Comparison of ENCODE assay signal across 18 cellular contexts in the genomic region with DNA sequence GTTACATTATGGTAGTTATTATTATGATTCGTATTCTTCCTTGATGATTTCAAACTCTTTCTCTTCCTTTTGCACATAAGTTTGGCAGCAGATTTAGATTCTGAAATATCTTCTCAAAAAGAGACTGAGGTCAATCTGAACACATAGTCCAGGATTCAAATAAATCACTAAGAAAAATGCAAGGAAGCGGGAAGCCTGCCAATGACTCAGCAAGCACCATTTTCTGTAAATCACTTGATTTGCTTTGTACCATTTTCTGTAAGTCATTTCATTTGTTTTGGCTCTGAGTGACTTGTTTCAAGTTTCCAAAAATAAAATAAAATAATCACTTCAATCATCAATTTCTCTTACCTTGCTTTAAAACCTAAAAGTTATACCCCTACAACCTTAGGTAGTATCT. TPM values are rescaled to one million over a fixed set of nuclear protein-coding genes. Genes with fewer than 3 reads are reported as not detected.
DNase-seq lines count a peak whose midpoint lies in the region; ATAC-seq, FAIRE-seq and TF ChIP-seq lines count a peak whose summit lies in the region.
"Had no signal": no experiment of that assay in that cellular context is flagged by ENCODE, and none has a peak within 500 bp of the region (broad histone marks: within the 10 kb centered on the region; RNA-seq: fewer than 3 reads in every experiment).

No MANE protein-coding gene starts in this region.

- 80% methylated on average over 2 of the region's 2 CpGs; no CpG with 5 or more reads in 1 of the 2 experiments for WGBS in H1 (ENCODE audit: extremely low coverage in 1 of 2, insufficient coverage in 1 of 2, insufficient read length in 1 of 2, insufficient replicate concordance in 2 of 2, low coverage in 1 of 2, low lambda C conversion rate in 2 of 2, missing lambda C conversion rate in 1 of 2), 2 experiments

- 0 out of 2 replicates have a peak overlapping the region, but pooled peaks have one; percentile 50 for H2AFZ ChIP-seq in H1 (ENCODE audit: low read length)

- H3K36me3 ChIP-seq in H1 (ENCODE audit: control insufficient read depth in 2 of 4, insufficient read depth in 4 of 4, low read length in 3 of 4) = no peaks in the 10 kb centered on the region
- H3K36me3 ChIP-seq: BLaER1, ovary had no signal

- no peaks in the 10 kb centered on the region for H4K20me1 ChIP-seq in H1 (replicated peaks in 1 of 2; ENCODE audit: control insufficient read depth in 1 of 2, insufficient read depth in 2 of 2, low read length in 2 of 2)
- H4K20me1 ChIP-seq: BLaER1 had no signal

- FAIRE-seq in H1 (lab: Jason Lieb, UNC) = no peak
- FAIRE-seq: bronchial epithelial cell, RCC 7860 had no signal

- H3K23ac ChIP-seq in H1 (ENCODE audit: insufficient read length) = no peak overlapping the region

- H3K18ac ChIP-seq in H1 (ENCODE audit: extremely low read depth, low read length) = no peak overlapping the region

- H3K4me1 ChIP-seq in H1 (replicated peaks in 1 of 4; ENCODE audit: control insufficient read depth in 3 of 4, insufficient read depth in 4 of 4, low read length in 3 of 4) = no peaks in the 10 kb centered on the region
- H3K4me1 ChIP-seq: BLaER1 had no signal

- H2BK20ac ChIP-seq in H1 (ENCODE audit: low read length) = no peak overlapping the region

- DNase-seq in EL (peak; percentile 79), NCI-H446 (lab: John Stamatoyannopoulos, UW) (peak; percentile 45 to 62), H1 (ENCODE audit: low read depth in 1 of 2, low spot score in 2 of 2) (no peak), omental fat pad (ENCODE audit: low spot score) (no peak), GM13976 (ENCODE audit: low spot score) (no peak), left lobe of liver (ENCODE audit: low spot score) (no peak)
- DNase-seq: activated CD8-positive, alpha-beta memory T cell treated with anti-CD3 and anti-CD28 coated beads for 24 hours; DMS79; islet precursor cell; midbrain; NCI-H1694 treated with DMSO at 0.1 percent for 48 hours; NCI-H526 treated with DMSO at 0.1 percent for 48 hours had no signal

- H3K23me2 ChIP-seq in H1 (ENCODE audit: low read depth, low read length) = peaks cover 2% of the 10 kb centered on the region; the same call in 1 of the 2 replicates

- TF ChIP-seq RAD21 in H1 (IDR thresholded peaks at IDR 0.05 in 1 of 2, conservative IDR thresholded peaks at IDR 0.05 in 1 of 2; ENCODE audit: low read depth in 2 of 2, low read length in 2 of 2) = no peak

- H2BK15ac ChIP-seq in H1 (ENCODE audit: low read length) = no peak overlapping the region

- no peak overlapping the region for H2BK5ac ChIP-seq in H1 (ENCODE audit: low read depth, low read length)

- ATAC-seq in omental fat pad (ENCODE audit: low FRiP score) (peak; percentile 60), GM19395 (IDR thresholded peaks at IDR 0.05; ENCODE audit: unreplicated experiment) (no peak), left lobe of liver (no peak), GM21619 (IDR thresholded peaks at IDR 0.05; ENCODE audit: unreplicated experiment) (no peak)

- no peak overlapping the region for H3K14ac ChIP-seq in H1 (ENCODE audit: insufficient read length)

- no peak overlapping the region for H2BK120ac ChIP-seq in H1 (replicated peaks; ENCODE audit: low read depth, low read length)

- no peak overlapping the region for H3K4me2 ChIP-seq in H1 (ENCODE audit: insufficient read depth in 1 of 2, low read depth in 2 of 2, low read length in 2 of 2)
- H3K4me2 ChIP-seq: BLaER1 had no signal

- CTCF ChIA-PET in H1 (lab: Charles Lee; ENCODE audit: partially characterized antibody) = interaction anchor here (1.7 to 2.9 kb wide), 2 partner anchors 9 to 15 kb away, joined by 6 to 9 read pairs; no protein-coding TSS in a partner anchor

- TF ChIP-seq EP300 in H1 (IDR thresholded peaks at IDR 0.05; ENCODE audit: borderline replicate concordance in 1 of 2, low read depth in 2 of 2, low read length in 2 of 2) = no peak

- no peaks in the 10 kb centered on the region for H3K79me1 ChIP-seq in H1 (ENCODE audit: low read depth, low read length)

- H4K91ac ChIP-seq in H1 (replicated peaks; ENCODE audit: insufficient read length, low read length) = no peak overlapping the region

- no peaks in the 10 kb centered on the region for H3K79me2 ChIP-seq in H1 (ENCODE audit: control insufficient read depth in 1 of 2, insufficient read depth in 2 of 2, low read length in 2 of 2)

- TF ChIP-seq POLR2A in H1 (IDR thresholded peaks at IDR 0.05; ENCODE audit: control extremely low read depth in 1 of 2, low read depth in 2 of 2, low read length in 2 of 2) = no peak

- H4K5ac ChIP-seq in H1 (ENCODE audit: insufficient read length, low read depth, low read length) = no peak overlapping the region

- H2AK5ac ChIP-seq in H1 (ENCODE audit: low read depth, low read length) = no peak overlapping the region

- H3K27me3 ChIP-seq in H1 (replicated peaks in 1 of 4; ENCODE audit: control insufficient read depth in 3 of 4, extremely low read depth in 1 of 4, insufficient read depth in 3 of 4, low read length in 3 of 4) = no peaks in the 10 kb centered on the region
- H3K27me3 ChIP-seq: BLaER1, ovary had no signal

- H3K9me3 ChIP-seq in H1 (ENCODE audit: insufficient read depth in 2 of 2, low read depth in 1 of 2, low read length in 1 of 2) = no peaks in the 10 kb centered on the region
- H3K9me3 ChIP-seq: BLaER1, ovary had no signal

- H3K56ac ChIP-seq in H1 (replicated peaks; ENCODE audit: insufficient read length, low read depth, low read length) = no peak overlapping the region

- H3K27ac ChIP-seq in H1 (ENCODE audit: low read depth, low read length) = no peak overlapping the region
- H3K27ac ChIP-seq: BLaER1, ovary had no signal

- no peak overlapping the region for H2BK12ac ChIP-seq in H1 (ENCODE audit: low read depth, low read length)

- H3K4me3 ChIP-seq in H1 (ENCODE audit: extremely low read depth in 1 of 4, insufficient read depth in 2 of 4, low read depth in 3 of 4, low read length in 4 of 4) = no peak overlapping the region
- H3K4me3 ChIP-seq: BLaER1, ovary had no signal

- POLR2A ChIA-PET in H1 (lab: Charles Lee; ENCODE audit: partially characterized antibody) = no interaction called here

- TF ChIP-seq CTCF in H1 (IDR thresholded peaks at IDR 0.05; ENCODE audit: control extremely low read depth in 1 of 3, insufficient read depth in 1 of 3, low read depth in 1 of 3, low read length in 3 of 3) (no peak), omental fat pad (IDR thresholded peaks at IDR 0.05) (no peak), GM13976 (IDR thresholded peaks at IDR 0.05; ENCODE audit: borderline replicate concordance, control extremely low read depth, extremely low read depth, insufficient read depth, missing control alignments) (no peak)

- H3K4ac ChIP-seq in H1 (replicated peaks; ENCODE audit: insufficient read length, low read depth, low read length) = no peak overlapping the region

- H3K9ac ChIP-seq in H1 (replicated peaks in 1 of 4; ENCODE audit: extremely low read depth in 1 of 4, low read depth in 3 of 4, low read length in 3 of 4) = no peak overlapping the region
- H3K9ac ChIP-seq: BLaER1 had no signal

- no peak overlapping the region for H4K8ac ChIP-seq in H1 (ENCODE audit: extremely low read depth, insufficient read depth, low read length)

- in situ Hi-C loops in GM13976 (cut with MboI; ENCODE audit: low sequenced_read_pairs, unreplicated experiment) = no loop called here

TF ChIP-seq in H1, 55 proteins besides CTCF, POLR2A, EP300 and RAD21 (continues in another document):
- TF ChIP-seq, protein P1, sequence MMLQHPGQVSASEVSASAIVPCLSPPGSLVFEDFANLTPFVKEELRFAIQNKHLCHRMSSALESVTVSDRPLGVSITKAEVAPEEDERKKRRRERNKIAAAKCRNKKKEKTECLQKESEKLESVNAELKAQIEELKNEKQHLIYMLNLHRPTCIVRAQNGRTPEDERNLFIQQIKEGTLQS (IDR thresholded peaks at IDR 0.05; ENCODE audit: insufficient read depth, low read depth, low read length) = no peak
- TF ChIP-seq POU5F1 (IDR thresholded peaks at IDR 0.05; ENCODE audit: low read depth, low read length) (no peak), HDAC6 (IDR thresholded peaks at IDR 0.05; ENCODE audit: low read depth, low read length) (no peak), CEBPB (IDR thresholded peaks at IDR 0.05; ENCODE audit: low read depth, low read length) (no peak), RXRA (IDR thresholded peaks at IDR 0.05; ENCODE audit: insufficient read depth, low read depth, low read length) (no peak), JUN (IDR thresholded peaks at IDR 0.05; ENCODE audit: low read depth, low read length) (no peak), RBBP5 (IDR thresholded peaks at IDR 0.05; ENCODE audit: borderline replicate concordance, low read depth, low read length) (no peak)
- TF ChIP-seq, protein P2, sequence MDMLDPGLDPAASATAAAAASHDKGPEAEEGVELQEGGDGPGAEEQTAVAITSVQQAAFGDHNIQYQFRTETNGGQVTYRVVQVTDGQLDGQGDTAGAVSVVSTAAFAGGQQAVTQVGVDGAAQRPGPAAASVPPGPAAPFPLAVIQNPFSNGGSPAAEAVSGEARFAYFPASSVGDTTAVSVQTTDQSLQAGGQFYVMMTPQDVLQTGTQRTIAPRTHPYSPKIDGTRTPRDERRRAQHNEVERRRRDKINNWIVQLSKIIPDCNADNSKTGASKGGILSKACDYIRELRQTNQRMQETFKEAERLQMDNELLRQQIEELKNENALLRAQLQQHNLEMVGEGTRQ (IDR thresholded peaks at IDR 0.05; ENCODE audit: low read length) = no peak
- TF ChIP-seq, protein P3, sequence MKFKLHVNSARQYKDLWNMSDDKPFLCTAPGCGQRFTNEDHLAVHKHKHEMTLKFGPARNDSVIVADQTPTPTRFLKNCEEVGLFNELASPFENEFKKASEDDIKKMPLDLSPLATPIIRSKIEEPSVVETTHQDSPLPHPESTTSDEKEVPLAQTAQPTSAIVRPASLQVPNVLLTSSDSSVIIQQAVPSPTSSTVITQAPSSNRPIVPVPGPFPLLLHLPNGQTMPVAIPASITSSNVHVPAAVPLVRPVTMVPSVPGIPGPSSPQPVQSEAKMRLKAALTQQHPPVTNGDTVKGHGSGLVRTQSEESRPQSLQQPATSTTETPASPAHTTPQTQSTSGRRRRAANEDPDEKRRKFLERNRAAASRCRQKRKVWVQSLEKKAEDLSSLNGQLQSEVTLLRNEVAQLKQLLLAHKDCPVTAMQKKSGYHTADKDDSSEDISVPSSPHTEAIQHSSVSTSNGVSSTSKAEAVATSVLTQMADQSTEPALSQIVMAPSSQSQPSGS (IDR thresholded peaks at IDR 0.05; ENCODE audit: low read length) = no peak

RNA-seq across cellular contexts. Expression of a gene that starts 24.6 kb away (rescaled TPM):
- 0.63 and 0.93 TPM in 2 replicates for total RNA-seq in H1 (2021; fragmentation: NEBNext Ultra II Directional; extraction: Animal tissue kit (Norgen Biotek cat#: 25700))
- polyA plus RNA-seq in H1 (2011; rRNA removed) = 0.06 and 0.13 TPM in 2 replicates
- polyA plus RNA-seq in H1 (2011; cell fraction: cytosol; rRNA removed) = 0.04 TPM
- 0.58 TPM for polyA plus RNA-seq in H1 (2011; cell fraction: nucleus; rRNA removed)
- polyA plus RNA-seq in H1 (2012, experiment 1 of 2) = 0.06 to 0.31 TPM (median 0.12 TPM) in 4 replicates
- not detected for polyA plus RNA-seq in H1 (2012, experiment 2 of 2)
- polyA plus RNA-seq in H1 (2013, experiment 1 of 2) = 0.20 TPM
- polyA plus RNA-seq in H1 (2013, experiment 2 of 2) = 0.15 TPM
- polyA minus RNA-seq in H1 (2011; rRNA and poly(A)+ RNA removed) = 2.1 and 4.1 TPM in 2 replicates
- polyA minus RNA-seq in H1 (2011; cell fraction: cytosol; rRNA and poly(A)+ RNA removed) = 0.37 TPM
- 3.8 TPM for polyA minus RNA-seq in H1 (2011; cell fraction: nucleus; rRNA and poly(A)+ RNA removed)
- 10 to 100 TPM; 26.9 to 90.8 (median 44.9) TPM for total RNA-seq in omental fat pad
- total RNA-seq in left lobe of liver = 11.6 TPM

Comparison
In these comparisons a context has a peak if more than half of its experiments do, and no peak if none do; other contexts are left out.
1. DNase-seq: peak in EL (single experiment) and NCI-H446 (2 of 2); none in H1 (0 of 2), omental fat pad (single experiment), GM13976 (single experiment) and left lobe of liver (single experiment).